ENCODE assay signal across 16 cellular contexts in the genomic region with DNA sequence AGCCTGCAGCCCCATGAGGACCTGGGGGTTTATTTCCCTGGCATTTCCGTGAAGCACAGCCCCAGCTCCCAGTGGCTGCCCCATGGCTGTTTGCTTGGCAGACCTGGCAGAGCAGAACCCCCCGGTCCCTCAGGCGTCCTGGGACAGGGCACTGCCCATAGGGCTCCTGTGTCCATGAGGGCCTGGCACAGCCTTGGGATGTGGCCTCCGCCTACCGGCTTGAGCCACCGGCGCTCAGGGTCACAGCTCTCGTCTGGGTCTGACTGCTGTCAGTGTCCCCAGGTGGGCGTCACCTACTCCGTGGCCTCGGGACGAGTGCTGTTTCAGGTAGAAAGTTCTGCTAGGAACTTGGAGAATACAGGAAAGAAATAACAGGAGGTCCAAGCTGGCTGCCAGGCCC.
"Had no signal": no experiment of that assay in that cellular context is flagged by ENCODE, and none has a peak within 500 bp of the region (broad histone marks: within the 10 kb centered on the region; RNA-seq: fewer than 3 reads in every experiment).

No MANE protein-coding gene starts in this region.

- H3K27ac ChIP-seq: colonic mucosa, left lung, suprapubic skin, upper lobe of right lung had no signal

- H3K4me3 Mint-ChIP-seq: activated CD4-positive, alpha-beta memory T cell treated with anti-CD3 and anti-CD28 coated beads, Interleukin-2, amount 10 ng/mL, durations not matched to agents 7 days and 5 days; stimulated activated naive CD8-positive, alpha-beta T cell treated with anti-CD3 and anti-CD28 coated beads, Interleukin-15, Interleukin-2, amounts not matched to agents 100 ng/mL and 50 ng/mL, for 24 hours had no signal

- H3K9me3 ChIP-seq: colonic mucosa, left lung, mucosa of descending colon, suprapubic skin, upper lobe of right lung had no signal

- H3K27me3 Mint-ChIP-seq: activated CD4-positive, alpha-beta memory T cell treated with anti-CD3 and anti-CD28 coated beads, Interleukin-2, amount 10 ng/mL, durations not matched to agents 7 days and 5 days; stimulated activated naive CD8-positive, alpha-beta T cell treated with anti-CD3 and anti-CD28 coated beads, Interleukin-15, Interleukin-2, amounts not matched to agents 100 ng/mL and 50 ng/mL, for 24 hours had no signal

- H3K36me3 ChIP-seq: colonic mucosa, upper lobe of right lung had no signal

- H3K36me3 Mint-ChIP-seq: natural killer cell had no signal

- H3K27me3 ChIP-seq: colonic mucosa, left lung, suprapubic skin, upper lobe of right lung had no signal

- H3K4me3 ChIP-seq: colonic mucosa, left lung, mucosa of descending colon, suprapubic skin, upper lobe of right lung had no signal

- ATAC-seq: left lung, mucosa of descending colon, natural killer cell, upper lobe of right lung had no signal

- DNase-seq: activated CD4-positive, alpha-beta memory T cell treated with anti-CD3 and anti-CD28 coated beads, Interleukin-2, amount 10 ng/mL, durations not matched to agents 7 days and 5 days; activated CD8-positive, alpha-beta memory T cell treated with anti-CD3 and anti-CD28 coated beads, Interleukin-2, amount 50 U/mL, for 4 hours; colonic mucosa; foreskin fibroblast; hypothalamus; kidney; left lung; mucosa of descending colon; natural killer cell; nucleus accumbens; stimulated activated CD4-positive, alpha-beta T cell treated with anti-CD3 and anti-CD28 coated beads, Interleukin-15, amount 100 ng/mL, for 24 hours; stimulated activated CD4-positive, alpha-beta T cell treated with anti-CD3 and anti-CD28 coated beads, Interleukin-4, amount 100 ng/mL, for 1 hour; T1000; upper lobe of right lung had no signal

- H3K9me3 Mint-ChIP-seq: activated CD4-positive, alpha-beta memory T cell treated with anti-CD3 and anti-CD28 coated beads, Interleukin-2, amount 10 ng/mL, durations not matched to agents 7 days and 5 days; natural killer cell; stimulated activated naive CD8-positive, alpha-beta T cell treated with anti-CD3 and anti-CD28 coated beads, Interleukin-15, Interleukin-2, amounts not matched to agents 100 ng/mL and 50 ng/mL, for 24 hours had no signal
